Comparison of ENCODE assay signal across 26 cellular contexts in the genomic region with DNA sequence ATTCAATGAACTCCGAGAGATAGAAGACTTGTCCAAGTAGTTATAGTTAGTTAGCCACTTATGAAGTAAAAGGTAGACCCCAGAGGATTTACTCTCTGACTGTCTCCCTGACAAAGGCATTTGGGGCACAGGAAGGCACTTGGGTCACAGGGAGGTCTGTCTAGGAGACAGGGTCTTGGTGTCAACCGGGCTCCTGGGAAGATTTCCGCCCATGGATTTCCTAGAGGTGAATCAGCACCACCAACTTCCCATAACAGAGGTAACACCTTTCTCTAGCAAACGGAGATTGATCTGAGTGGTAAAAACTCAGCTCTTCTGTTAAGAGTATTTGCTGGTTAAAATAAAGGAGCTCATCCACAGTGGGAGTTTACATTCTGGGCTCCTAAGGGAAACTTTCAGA. TPM values are rescaled to one million over a fixed set of nuclear protein-coding genes. Genes with fewer than 3 reads are reported as not detected.
"Had no signal": no experiment of that assay in that cellular context is flagged by ENCODE, and none has a peak within 500 bp of the region (broad histone marks: within the 10 kb centered on the region; RNA-seq: fewer than 3 reads in every experiment).

No MANE protein-coding gene starts in this region.

- H3K36me3 Mint-ChIP-seq: immature natural killer cell had no signal

- H3K9ac ChIP-seq: parathyroid adenoma had no signal

- DNase-seq: colonic mucosa; dorsolateral prefrontal cortex; effector CD8-positive, alpha-beta T cell; glutamatergic neuron; immature natural killer cell; left colon; left ventricle myocardium superior; naive thymus-derived CD4-positive, alpha-beta T cell; nephron progenitor cell; retina; right lobe of liver; stimulated activated CD4-positive, alpha-beta T cell treated with anti-CD3 and anti-CD28 coated beads, Interleukin-15, amount 100 ng/mL, for 24 hours; stimulated activated CD4-positive, alpha-beta T cell treated with anti-CD3 and anti-CD28 coated beads, Interleukin-1b, Interleukin-23, amount 100 ng/mL, for 48 hours; stimulated activated CD4-positive, alpha-beta T cell treated with anti-CD3 and anti-CD28 coated beads, Interleukin-4, amount 100 ng/mL, for 24 hours; tibial artery; upper lobe of left lung; uterus had no signal

- H3K9me3 ChIP-seq: colonic mucosa, gastroesophageal sphincter, prostate gland, right lobe of liver, tibial artery, upper lobe of left lung had no signal

- ATAC-seq: gastroesophageal sphincter; left colon; left ventricle myocardium superior; naive thymus-derived CD4-positive, alpha-beta T cell; right lobe of liver; stimulated activated memory B cell treated with anti-CD40 and anti-IgM and Interleukin-4, amounts not matched to agents 10 μg/mL and 1 μg/mL and 100 μg/mL, for 72 hours had no signal

- H3K4me1 ChIP-seq: colonic mucosa, parathyroid adenoma, prostate gland, right lobe of liver, upper lobe of left lung, uterus had no signal

- H3K79me2 ChIP-seq: parathyroid adenoma had no signal

- H3K27ac Mint-ChIP-seq: immature natural killer cell; naive thymus-derived CD4-positive, alpha-beta T cell; nephron progenitor cell; stimulated activated memory B cell treated with anti-CD40 and anti-IgM and Interleukin-4, amounts not matched to agents 10 μg/mL and 1 μg/mL and 100 μg/mL, for 72 hours; stimulated activated naive CD8-positive, alpha-beta T cell treated with anti-CD3 and anti-CD28 coated beads, Interleukin-15, Interleukin-2, amounts not matched to agents 100 ng/mL and 50 ng/mL, for 24 hours had no signal

- H3K27ac ChIP-seq: colonic mucosa, dorsolateral prefrontal cortex, epithelial cell of prostate, esophagus muscularis mucosa, gastroesophageal sphincter, parathyroid adenoma, prostate gland, right lobe of liver, tibial artery, upper lobe of left lung, uterus had no signal

- H3K4me3 ChIP-seq: colonic mucosa, dorsolateral prefrontal cortex, esophagus muscularis mucosa, gastroesophageal sphincter, lung, prostate gland, right lobe of liver, tibial artery, upper lobe of left lung, uterus had no signal

- H3K36me3 ChIP-seq: colonic mucosa, esophagus muscularis mucosa, gastroesophageal sphincter, prostate gland, right lobe of liver, tibial artery, upper lobe of left lung, uterus had no signal

- H3K4me1 Mint-ChIP-seq: immature natural killer cell; naive thymus-derived CD4-positive, alpha-beta T cell; stimulated activated memory B cell treated with anti-CD40 and anti-IgM and Interleukin-4, amounts not matched to agents 10 μg/mL and 1 μg/mL and 100 μg/mL, for 72 hours had no signal

- H3K27me3 ChIP-seq: colonic mucosa, dorsolateral prefrontal cortex, esophagus muscularis mucosa, gastroesophageal sphincter, right lobe of liver, tibial artery, upper lobe of left lung, uterus had no signal

- H3K27me3 Mint-ChIP-seq: stimulated activated memory B cell treated with anti-CD40 and anti-IgM and Interleukin-4, amounts not matched to agents 10 μg/mL and 1 μg/mL and 100 μg/mL, for 72 hours; stimulated activated naive CD8-positive, alpha-beta T cell treated with anti-CD3 and anti-CD28 coated beads, Interleukin-15, Interleukin-2, amounts not matched to agents 100 ng/mL and 50 ng/mL, for 24 hours had no signal

- H3K4me3 Mint-ChIP-seq: immature natural killer cell; naive thymus-derived CD4-positive, alpha-beta T cell; nephron progenitor cell; stimulated activated memory B cell treated with anti-CD40 and anti-IgM and Interleukin-4, amounts not matched to agents 10 μg/mL and 1 μg/mL and 100 μg/mL, for 72 hours; stimulated activated naive CD8-positive, alpha-beta T cell treated with anti-CD3 and anti-CD28 coated beads, Interleukin-15, Interleukin-2, amounts not matched to agents 100 ng/mL and 50 ng/mL, for 24 hours had no signal

RNA-seq across cellular contexts. Expression of gene CCN1, which starts 16.4 kb away (rescaled TPM):
- total RNA-seq: mononuclear cell; naive thymus-derived CD4-positive, alpha-beta T cell had no signal
- polyA plus RNA-seq: immature natural killer cell; naive thymus-derived CD4-positive, alpha-beta T cell had no signal
